8 cellular contexts compared by ENCODE assay signal in genomic region chr17:80790021-80790765, GRCh38.
DNase-seq lines count a peak whose midpoint lies in the region; ATAC-seq and TF ChIP-seq lines count a peak whose summit lies in the region.

No MANE protein-coding gene starts in this region.

- DNase-seq in left ventricle myocardium inferior = no peak
- DNase-seq in right cardiac atrium = no peak
- DNase-seq in fibroblast of villous mesenchyme (ENCODE audit: low read depth) = peak; percentile 54
- DNase-seq in uterus = no peak
- DNase-seq in posterior cingulate gyrus = no peak
- no peak for DNase-seq in mesendoderm
- no peak for DNase-seq in G401 (ENCODE audit: low spot score)

- no peak overlapping the region for H3K4me3 ChIP-seq in left ventricle myocardium inferior
- no peak overlapping the region for H3K4me3 ChIP-seq in right cardiac atrium (ENCODE audit: low read length)
- H3K4me3 ChIP-seq in OCI-LY3 (ENCODE audit: low read length) = peak overlapping the region; percentile 35
- H3K4me3 ChIP-seq in fibroblast of villous mesenchyme (ENCODE audit: low read depth, low read length) = no peak overlapping the region
- H3K4me3 ChIP-seq in uterus = no peak overlapping the region
- H3K4me3 ChIP-seq in mesendoderm (ENCODE audit: low read length) = no peak overlapping the region

- in situ Hi-C loops in G401 (cut with HindIII; ENCODE audit: low sequenced_read_pairs) = no loop called here

- H3K36me3 ChIP-seq in left ventricle myocardium inferior = no peaks in the 10 kb centered on the region
- H3K36me3 ChIP-seq in OCI-LY3 (replicated peaks; ENCODE audit: low read depth, low read length) = no peaks in the 10 kb centered on the region
- no peaks in the 10 kb centered on the region for H3K36me3 ChIP-seq in uterus
- H3K36me3 ChIP-seq in mesendoderm (ENCODE audit: control insufficient read depth, insufficient read depth, low read length) = no peaks in the 10 kb centered on the region

- no peaks in the 10 kb centered on the region for H3K9me3 ChIP-seq in left ventricle myocardium inferior (replicated peaks)
- H3K9me3 ChIP-seq in right cardiac atrium (ENCODE audit: control insufficient read depth, low read length) = no peaks in the 10 kb centered on the region
- no peaks in the 10 kb centered on the region for H3K9me3 ChIP-seq in OCI-LY3 (ENCODE audit: insufficient read depth, low read length)
- H3K9me3 ChIP-seq in uterus = no peaks in the 10 kb centered on the region

- TF ChIP-seq CTCF in left ventricle myocardium inferior (IDR thresholded peaks at IDR 0.05; ENCODE audit: borderline replicate concordance) (no peak), OCI-LY3 (IDR thresholded peaks at IDR 0.05; ENCODE audit: low read depth, low read length) (no peak), fibroblast of villous mesenchyme (IDR thresholded peaks at IDR 0.05; ENCODE audit: insufficient read depth, low read depth, low read length) (no peak), uterus (IDR thresholded peaks at IDR 0.05) (no peak)

- H3K27ac ChIP-seq in left ventricle myocardium inferior (replicated peaks) = peak overlapping the region; percentile 64
- H3K27ac ChIP-seq in right cardiac atrium (ENCODE audit: low read length) = no peak overlapping the region
- peak overlapping the region; percentile 50 for H3K27ac ChIP-seq in OCI-LY3 (ENCODE audit: low read length)
- peak overlapping the region; percentile 57 to 65 for H3K27ac ChIP-seq in uterus
- no peak overlapping the region for H3K27ac ChIP-seq in mesendoderm (ENCODE audit: low read depth, low read length)

- H4K8ac ChIP-seq in mesendoderm (ENCODE audit: low read depth, low read length) = no peak overlapping the region

- H2AK5ac ChIP-seq in mesendoderm (ENCODE audit: low read length) = no peak overlapping the region

- no peak overlapping the region for H2AFZ ChIP-seq in OCI-LY3 (ENCODE audit: low read depth, low read length)

- ATAC-seq in right cardiac atrium = no peak

- no peak overlapping the region for H3K56ac ChIP-seq in mesendoderm (ENCODE audit: low read length)

- H4K20me1 ChIP-seq in OCI-LY3 (ENCODE audit: insufficient read depth, low read length) = no peaks in the 10 kb centered on the region

- H2BK15ac ChIP-seq in mesendoderm (replicated peaks; ENCODE audit: low read depth) = no peak overlapping the region

- no peak for TF ChIP-seq POLR2A in uterus (IDR thresholded peaks at IDR 0.05)

- intact Hi-C loops in left ventricle myocardium inferior (cut with micrococcal nuclease) (no loop called here), right cardiac atrium (cut with DNase I) (no loop called here), uterus (cut with DNase I; ENCODE audit: low total_unique reads) (no loop called here), posterior cingulate gyrus (cut with DNase I) (no loop called here)

- no peak overlapping the region for H3K4ac ChIP-seq in mesendoderm (ENCODE audit: low read depth, low read length)

- H3K79me2 ChIP-seq in OCI-LY3 (ENCODE audit: low read length) (0 out of 2 replicates have a peak, but pooled peaks cover 10% of the 10 kb centered on the region), mesendoderm (ENCODE audit: control insufficient read depth, insufficient read depth, low read length) (no peaks in the 10 kb centered on the region)

- H2BK120ac ChIP-seq in mesendoderm (ENCODE audit: low read depth, low read length) = no peak overlapping the region

- WGBS in right cardiac atrium = 66% methylated on average over 13 of the region's 13 CpGs
- WGBS in mesendoderm (ENCODE audit: extremely low coverage, insufficient coverage, low lambda C conversion rate) = no CpG with 5 or more reads among the region's 13 CpGs

- H3K27me3 ChIP-seq in left ventricle myocardium inferior (ENCODE audit: low read depth) (no peaks in the 10 kb centered on the region), right cardiac atrium (ENCODE audit: control insufficient read depth, insufficient read depth) (no peaks in the 10 kb centered on the region), OCI-LY3 (ENCODE audit: low read depth, low read length) (no peaks in the 10 kb centered on the region), uterus (no peaks in the 10 kb centered on the region), mesendoderm (ENCODE audit: insufficient read depth, low read length, poor library complexity) (no peaks in the 10 kb centered on the region)

- H4K5ac ChIP-seq in mesendoderm (ENCODE audit: low read length) = no peak overlapping the region

- no peak overlapping the region for H3K23ac ChIP-seq in mesendoderm (ENCODE audit: low read length)

- H3K4me2 ChIP-seq in OCI-LY3 (ENCODE audit: low read length) (peak overlapping the region; percentile 52), mesendoderm (ENCODE audit: low read length) (no peak overlapping the region)

- no peaks in the 10 kb centered on the region for H3K79me1 ChIP-seq in mesendoderm (ENCODE audit: low read length)

- H3K18ac ChIP-seq in mesendoderm (ENCODE audit: low read length) = no peak overlapping the region

- no peak overlapping the region for H2BK5ac ChIP-seq in mesendoderm (ENCODE audit: low read length)

- H3K9ac ChIP-seq in OCI-LY3 (ENCODE audit: low read length) (peak overlapping the region; percentile 23), mesendoderm (ENCODE audit: low read length) (no peak overlapping the region)

- peaks cover 45% of the 10 kb centered on the region for H3K4me1 ChIP-seq in left ventricle myocardium inferior
- peaks cover 4% of the 10 kb centered on the region for H3K4me1 ChIP-seq in right cardiac atrium (ENCODE audit: control insufficient read depth, insufficient read depth, low read length)
- H3K4me1 ChIP-seq in OCI-LY3 (ENCODE audit: low read length) = peaks cover 38% of the 10 kb centered on the region
- H3K4me1 ChIP-seq in uterus = peaks cover 0 to 7% of the 10 kb centered on the region in 2 donors
- H3K4me1 ChIP-seq in mesendoderm (ENCODE audit: control insufficient read depth, low read depth, low read length) = no peaks in the 10 kb centered on the region

Comparison
In these comparisons a context has a peak if more than half of its experiments do, and no peak if none do; other contexts are left out.
1. H3K27ac ChIP-seq: peak in left ventricle myocardium inferior (single experiment), OCI-LY3 (single experiment) and uterus (2 of 2); none in right cardiac atrium (single experiment) and mesendoderm (single experiment).